9 cellular contexts compared by ENCODE assay signal in genomic region chr3:129119365-129120100, GRCh38. TPM values are rescaled to one million over a fixed set of nuclear protein-coding genes. Genes with fewer than 3 reads are reported as not detected.
A peak's percentile ranks its signal among the peaks of the same experiment; 100 is the strongest.
DNase-seq lines count a peak whose midpoint lies in the region; ATAC-seq and TF ChIP-seq lines count a peak whose summit lies in the region.
"Had no signal": no experiment of that assay in that cellular context is flagged by ENCODE, and none has a peak within 500 bp of the region (broad histone marks: within the 10 kb centered on the region; RNA-seq: fewer than 3 reads in every experiment).

No MANE protein-coding gene starts in this region.

- no peaks in the 10 kb centered on the region for H3K27me3 ChIP-seq in PC-3 (ENCODE audit: low read length)

- H3K9ac ChIP-seq in ES-I3 (ENCODE audit: low read depth, low read length) = peak overlapping the region; percentile 80
- peak overlapping the region; percentile 74 for H3K9ac ChIP-seq in PC-3 (ENCODE audit: low read length)

- ATAC-seq in PC-3 = peak; percentile 3; the same call in 1 of the 2 replicates
- no peak for ATAC-seq in effector memory CD8-positive, alpha-beta T cell (replicated peaks)
- no peak for ATAC-seq in GM18868 (IDR thresholded peaks at IDR 0.05; ENCODE audit: unreplicated experiment)
- no peak for ATAC-seq in GM18502 (IDR thresholded peaks at IDR 0.05; ENCODE audit: poor library complexity, unreplicated experiment)

- peak overlapping the region; percentile 83 for H3K27ac ChIP-seq in PC-3 (ENCODE audit: low read length)

- H3K4me1 ChIP-seq in ES-I3 (ENCODE audit: insufficient read depth, low read length) (peaks cover 35% of the 10 kb centered on the region), PC-3 (ENCODE audit: insufficient read depth, low read length) (peaks cover 16% of the 10 kb centered on the region)

- H3K36me3 ChIP-seq in ES-I3 (ENCODE audit: insufficient read depth, low read length) (no peaks in the 10 kb centered on the region; the same call in 1 of the 2 replicates), PC-3 (ENCODE audit: low read depth, low read length) (no peaks in the 10 kb centered on the region)

- no peaks in the 10 kb centered on the region for H3K27me3 Mint-ChIP-seq in effector memory CD8-positive, alpha-beta T cell
- no peaks in the 10 kb centered on the region for H3K27me3 Mint-ChIP-seq in neural crest cell (ENCODE audit: low read depth)

- H2AFZ ChIP-seq in PC-3 (ENCODE audit: low read length) = no peak overlapping the region

- intact Hi-C loops in PC-3 (cut with micrococcal nuclease) = loop anchor here (2.0 kb wide), 2 partner anchors 67 to 129 kb away; partner anchors contain the start of gene COPG1

- H3K27ac Mint-ChIP-seq in effector memory CD8-positive, alpha-beta T cell = peak overlapping the region; percentile 82 to 94
- peak overlapping the region; percentile 76 for H3K27ac Mint-ChIP-seq in neural crest cell (ENCODE audit: unreplicated experiment)

- no peaks in the 10 kb centered on the region for H3F3A ChIP-seq in PC-3 (ENCODE audit: low read length, unreplicated experiment)

- H4K20me1 ChIP-seq in PC-3 (ENCODE audit: low read length) = no peaks in the 10 kb centered on the region

- H3K4me1 Mint-ChIP-seq in effector memory CD8-positive, alpha-beta T cell (ENCODE audit: low read depth in 2 of 2) = peaks cover 44 to 61% of the 10 kb centered on the region in 2 donors
- peaks cover 45% of the 10 kb centered on the region for H3K4me1 Mint-ChIP-seq in neural crest cell

- H3K4me3 Mint-ChIP-seq in effector memory CD8-positive, alpha-beta T cell = peak overlapping the region; percentile 93
- peak overlapping the region; percentile 84 for H3K4me3 Mint-ChIP-seq in neural crest cell

- peak overlapping the region; percentile 75 for H3K4me3 ChIP-seq in PC-3 (ENCODE audit: low read length)

- no peaks in the 10 kb centered on the region for H3K9me3 Mint-ChIP-seq in effector memory CD8-positive, alpha-beta T cell
- no peaks in the 10 kb centered on the region for H3K9me3 Mint-ChIP-seq in neural crest cell

- POLR2A ChIA-PET in PC-3 (lab: Charles Lee; ENCODE audit: unreplicated experiment) = interaction anchor here (0.6 kb wide), 1 partner anchor 135 kb away, joined by 3 read pairs; no protein-coding TSS in a partner anchor

- peak overlapping the region; percentile 87 for H3K4me2 ChIP-seq in PC-3 (ENCODE audit: low read length)

- peaks cover 37% of the 10 kb centered on the region for H3K36me3 Mint-ChIP-seq in effector memory CD8-positive, alpha-beta T cell (ENCODE audit: insufficient read depth)
- H3K36me3 Mint-ChIP-seq in neural crest cell (ENCODE audit: low read depth) = peaks cover 2% of the 10 kb centered on the region

- no TSS peak for BruUV-seq in PC-3 (replicated peaks; lab: Mats Ljungman, UMichigan)

- H3K9me3 ChIP-seq in ES-I3 (ENCODE audit: control insufficient read depth, insufficient read depth, low read length) = no peaks in the 10 kb centered on the region
- H3K9me3 ChIP-seq in PC-3 (ENCODE audit: low read length) = no peaks in the 10 kb centered on the region

- H3K79me2 ChIP-seq in PC-3 (ENCODE audit: low read length) = peaks cover 33% of the 10 kb centered on the region

- CTCF ChIA-PET in PC-3 (lab: Charles Lee) = no interaction called here

- DNase-seq in PC-3 = peak; percentile 8
- DNase-seq in effector memory CD8-positive, alpha-beta T cell = no peak
- DNase-seq in neural crest cell (ENCODE audit: low read depth, low spot score) = no peak
- DNase-seq in ecto neural progenitor cell (ENCODE audit: low spot score) = no peak
- no peak for DNase-seq in CD1c-positive myeloid dendritic cell (ENCODE audit: extremely low spot score)

- H3K9me2 ChIP-seq in PC-3 (replicated peaks; ENCODE audit: low read length) = no peaks in the 10 kb centered on the region

- no peak for TF ChIP-seq CTCF in PC-3 (conservative IDR thresholded peaks at IDR 0.05; ENCODE audit: low read depth, low read length)
- no peak for TF ChIP-seq CTCF in neural crest cell (conservative IDR thresholded peaks at IDR 0.05)

RNA-seq across cellular contexts. Expression of gene RAB43, which starts 2.1 kb away (rescaled TPM):
- total RNA-seq in PC-3 (2014; rRNA removed) (22.4 and 26.6 TPM in 2 replicates), neural crest cell (9.6 and 11.4 TPM in 2 replicates)

RNA-seq across cellular contexts. Expression of gene ISY1, which starts 41.3 kb away (rescaled TPM):
- total RNA-seq in PC-3 (2014; rRNA removed) (17.1 and 18.1 TPM in 2 replicates), neural crest cell (31.4 and 34.7 TPM in 2 replicates)

RNA-seq across cellular contexts. Expression of gene GP9, which starts 59.0 kb away (rescaled TPM):
- total RNA-seq in PC-3 (2014; rRNA removed) (not detected in 2 replicates), neural crest cell (not detected in 2 replicates)
- total RNA-seq: RPMI7951 had no signal
